14 cellular contexts compared by ENCODE assay signal in genomic region chr18:63267990-63268721, GRCh38. TPM values are rescaled to one million over a fixed set of nuclear protein-coding genes. Genes with fewer than 3 reads are reported as not detected.
DNase-seq lines count a peak whose midpoint lies in the region; ATAC-seq and TF ChIP-seq lines count a peak whose summit lies in the region.
"Had no signal": no experiment of that assay in that cellular context is flagged by ENCODE, and none has a peak within 500 bp of the region (broad histone marks: within the 10 kb centered on the region; RNA-seq: fewer than 3 reads in every experiment).

No MANE protein-coding gene starts in this region.

- H3K9me3 Mint-ChIP-seq in progenitor cell of endocrine pancreas (ENCODE audit: low read depth) = no peaks in the 10 kb centered on the region

- ATAC-seq in GM18505 (IDR thresholded peaks at IDR 0.05; ENCODE audit: unreplicated experiment) (peak; percentile 57), HG03280 (IDR thresholded peaks at IDR 0.05; ENCODE audit: unreplicated experiment) (peak; percentile 66), GM18867 (IDR thresholded peaks at IDR 0.05; ENCODE audit: unreplicated experiment) (no peak), HG03521 (IDR thresholded peaks at IDR 0.05; ENCODE audit: unreplicated experiment) (no peak)

- TF ChIP-seq CTCF in brain microvascular endothelial cell (IDR thresholded peaks at IDR 0.05; ENCODE audit: low read depth, low read length, missing control alignments) (no peak), progenitor cell of endocrine pancreas (IDR thresholded peaks at IDR 0.05; ENCODE audit: unreplicated experiment) (no peak)

- H3K27me3 Mint-ChIP-seq in progenitor cell of endocrine pancreas = peaks cover 10% of the 10 kb centered on the region

- in situ Hi-C loops in brain microvascular endothelial cell (cut with HindIII; ENCODE audit: low pct_ligation_motif_present, low sequenced_read_pairs) = no loop called here

- H3K27ac ChIP-seq in brain microvascular endothelial cell = no peak overlapping the region
- H3K27ac ChIP-seq: BLaER1 treated with 17β-estradiol and CSF1 and Interleukin-3, amounts not matched to agents 10 nM and 100 nM had no signal

- H3K4me3 Mint-ChIP-seq in progenitor cell of endocrine pancreas (ENCODE audit: low read depth) = no peak overlapping the region

- DNase-seq in AG08395 (ENCODE audit: low spot score) = peak; percentile 20
- DNase-seq in brain microvascular endothelial cell = peak; percentile 11
- DNase-seq in NCI-H1694 treated with DMSO at 0.1 percent for 48 hours (lab: John Stamatoyannopoulos, UW) = no peak
- no peak for DNase-seq in progenitor cell of endocrine pancreas (ENCODE audit: low spot score, unreplicated experiment)
- DNase-seq: anterior cingulate cortex; midbrain; NK-92 treated with Interleukin-12 subunit alpha and Interleukin-12 subunit beta, amount 100 ng/mL, for 24 hours; T-helper 9 cell; tibial artery had no signal

- H3K4me1 Mint-ChIP-seq in progenitor cell of endocrine pancreas (ENCODE audit: low read depth) = peaks cover 2% of the 10 kb centered on the region

- no peak overlapping the region for H3K4me3 ChIP-seq in brain microvascular endothelial cell (ENCODE audit: low read depth, low read length)
- H3K4me3 ChIP-seq: BLaER1 treated with 17β-estradiol and CSF1 and Interleukin-3, amounts not matched to agents 10 nM and 100 nM; tibial artery had no signal

- no peaks in the 10 kb centered on the region for H3K27me3 ChIP-seq in brain microvascular endothelial cell (replicated peaks)
- H3K27me3 ChIP-seq: BLaER1 treated with 17β-estradiol and CSF1 and Interleukin-3, amounts not matched to agents 10 nM and 100 nM; tibial artery had no signal

- no peak overlapping the region for H3K27ac Mint-ChIP-seq in progenitor cell of endocrine pancreas

- no peaks in the 10 kb centered on the region for H3K36me3 ChIP-seq in brain microvascular endothelial cell (replicated peaks)
- H3K36me3 ChIP-seq: tibial artery had no signal

- H3K36me3 Mint-ChIP-seq in progenitor cell of endocrine pancreas (ENCODE audit: insufficient read depth) = no peaks in the 10 kb centered on the region

- no peak for TF ChIP-seq POLR2A in GM18505 (IDR thresholded peaks at IDR 0.05; ENCODE audit: borderline replicate concordance, extremely low read depth, insufficient read depth, insufficient read length)

RNA-seq across cellular contexts. Expression of gene BCL2, which starts 51.4 kb away (rescaled TPM):
- 3.8 and 4.1 TPM in 2 replicates for total RNA-seq in progenitor cell of endocrine pancreas

Comparison
In these comparisons a context has a peak if more than half of its experiments do, and no peak if none do; other contexts are left out.
1. DNase-seq: peak in AG08395 (single experiment) and brain microvascular endothelial cell (single experiment); none in NCI-H1694 treated with DMSO at 0.1 percent for 48 hours (single experiment) and progenitor cell of endocrine pancreas (single experiment).
2. ATAC-seq: peak in GM18505 (single experiment) and HG03280 (single experiment); none in GM18867 (single experiment) and HG03521 (single experiment).